ENCODE assay signal across 8 cellular contexts in the genomic region with DNA sequence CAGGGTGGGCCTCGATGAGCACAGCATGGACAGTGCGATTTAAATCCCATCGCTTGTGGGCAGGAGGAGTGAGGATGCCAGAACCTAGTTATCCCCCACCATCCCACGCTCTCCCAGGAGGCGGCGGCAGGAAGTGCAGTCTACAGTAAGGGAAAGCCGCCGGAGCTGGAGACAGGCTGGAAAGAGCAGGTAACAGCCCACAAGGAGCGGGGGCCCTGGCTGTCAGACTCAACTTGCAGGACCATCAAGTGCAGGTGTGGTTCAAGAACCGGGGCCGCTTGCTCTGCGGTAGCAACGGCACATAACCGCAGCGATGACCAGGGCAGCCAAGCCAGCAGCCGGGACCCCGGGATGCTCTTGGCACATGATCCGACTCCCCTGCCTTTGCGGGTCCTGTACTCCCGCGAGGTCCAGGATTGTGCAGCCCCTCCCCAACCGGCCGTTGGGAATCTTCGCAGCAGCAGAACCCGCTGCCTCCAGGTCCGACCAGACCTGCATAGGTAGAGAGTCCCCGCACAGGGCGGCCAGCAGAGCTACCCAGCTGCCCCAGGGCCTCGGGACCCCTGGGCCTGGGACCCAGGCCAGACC.
DNase-seq lines count a peak whose midpoint lies in the region; ATAC-seq and TF ChIP-seq lines count a peak whose summit lies in the region.

No MANE protein-coding gene starts in this region.

- no peak overlapping the region for H3K27ac ChIP-seq in right atrium auricular region

- H3K27me3 ChIP-seq in right atrium auricular region: peaks cover 4 to 5% of the 10 kb centered on the region in 2 donors

- peaks cover 13% of the 10 kb centered on the region for H3K4me1 Mint-ChIP-seq in activated T-helper 1 cell treated with anti-CD3 and anti-CD28 coated beads, Interleukin-12 subunit alpha, Interleukin-12 subunit beta, Interleukin-2, Interleukin-4 antibody, amounts not matched to agents 30 ng/mL and 10 ng/mL and 1 ng/mL, durations not matched to agents 14 hours and 24 hours and 36 hours (ENCODE audit: low read depth)

- ATAC-seq in HG03025 (IDR thresholded peaks at IDR 0.05; ENCODE audit: low FRiP score, unreplicated experiment) (peak; percentile 22), HG03108 (IDR thresholded peaks at IDR 0.05; ENCODE audit: unreplicated experiment) (no peak)

- intact Hi-C loops in activated T-helper 1 cell treated with anti-CD3 and anti-CD28 coated beads, Interleukin-12 subunit alpha, Interleukin-12 subunit beta, Interleukin-2, Interleukin-4 antibody, amounts not matched to agents 30 ng/mL and 10 ng/mL and 1 ng/mL, durations not matched to agents 14 hours and 24 hours and 36 hours (cut with micrococcal nuclease): loop anchor here (2.0 to 5.0 kb wide), 2 partner anchors 54 to 368 kb away; a partner anchor contains a TSS

- no peaks in the 10 kb centered on the region for H3K36me3 ChIP-seq in right atrium auricular region

- peak overlapping the region; percentile 34 for H3K4me3 Mint-ChIP-seq in activated T-helper 1 cell treated with anti-CD3 and anti-CD28 coated beads, Interleukin-12 subunit alpha, Interleukin-12 subunit beta, Interleukin-2, Interleukin-4 antibody, amounts not matched to agents 30 ng/mL and 10 ng/mL and 1 ng/mL, durations not matched to agents 14 hours and 24 hours and 36 hours

- no peaks in the 10 kb centered on the region for H3K9me3 Mint-ChIP-seq in activated T-helper 1 cell treated with anti-CD3 and anti-CD28 coated beads, Interleukin-12 subunit alpha, Interleukin-12 subunit beta, Interleukin-2, Interleukin-4 antibody, amounts not matched to agents 30 ng/mL and 10 ng/mL and 1 ng/mL, durations not matched to agents 14 hours and 24 hours and 36 hours

- H3K4me1 ChIP-seq in right atrium auricular region: peaks cover 0 to 13% of the 10 kb centered on the region in 2 donors

- H3K9me3 ChIP-seq in right atrium auricular region: peaks cover 0 to 4% of the 10 kb centered on the region in 2 donors

- TF ChIP-seq CTCF in right atrium auricular region (IDR thresholded peaks at IDR 0.05): no peak

- H3K27ac Mint-ChIP-seq in activated T-helper 1 cell treated with anti-CD3 and anti-CD28 coated beads, Interleukin-12 subunit alpha, Interleukin-12 subunit beta, Interleukin-2, Interleukin-4 antibody, amounts not matched to agents 30 ng/mL and 10 ng/mL and 1 ng/mL, durations not matched to agents 14 hours and 24 hours and 36 hours: no peak overlapping the region

- DNase-seq in DMS79 treated with DMSO at 0.1 percent for 48 hours (lab: John Stamatoyannopoulos, UW): peak; percentile 28
- no peak for DNase-seq in activated T-helper 1 cell treated with anti-CD3 and anti-CD28 coated beads, Interleukin-12 subunit alpha, Interleukin-12 subunit beta, Interleukin-2, Interleukin-4 antibody, amounts not matched to agents 30 ng/mL and 10 ng/mL and 1 ng/mL, durations not matched to agents 14 hours and 24 hours and 36 hours (ENCODE audit: low spot score)
- DNase-seq in right atrium auricular region (ENCODE audit: low spot score): no peak
- peak; percentile 30 for DNase-seq in pons (ENCODE audit: low spot score)
- no peak for DNase-seq in NCI-H2029 treated with DMSO at 0.1 percent for 48 hours (lab: John Stamatoyannopoulos, UW)
- DNase-seq in CD1c-positive myeloid dendritic cell (ENCODE audit: extremely low spot score): no peak

- peaks cover 30% of the 10 kb centered on the region for H3K27me3 Mint-ChIP-seq in activated T-helper 1 cell treated with anti-CD3 and anti-CD28 coated beads, Interleukin-12 subunit alpha, Interleukin-12 subunit beta, Interleukin-2, Interleukin-4 antibody, amounts not matched to agents 30 ng/mL and 10 ng/mL and 1 ng/mL, durations not matched to agents 14 hours and 24 hours and 36 hours (ENCODE audit: insufficient read depth)

- peak overlapping the region; percentile 21 to 44 for H3K4me3 ChIP-seq in right atrium auricular region

- H3K36me3 Mint-ChIP-seq in activated T-helper 1 cell treated with anti-CD3 and anti-CD28 coated beads, Interleukin-12 subunit alpha, Interleukin-12 subunit beta, Interleukin-2, Interleukin-4 antibody, amounts not matched to agents 30 ng/mL and 10 ng/mL and 1 ng/mL, durations not matched to agents 14 hours and 24 hours and 36 hours (ENCODE audit: low read depth): no peaks in the 10 kb centered on the region

Comparison
In these comparisons a context has a peak if more than half of its experiments do, and no peak if none do; other contexts are left out.
1. DNase-seq: peak in DMS79 treated with DMSO at 0.1 percent for 48 hours (single experiment) and pons (single experiment); none in activated T-helper 1 cell treated with anti-CD3 and anti-CD28 coated beads, Interleukin-12 subunit alpha, Interleukin-12 subunit beta, Interleukin-2, Interleukin-4 antibody, amounts not matched to agents 30 ng/mL and 10 ng/mL and 1 ng/mL, durations not matched to agents 14 hours and 24 hours and 36 hours (single experiment), right atrium auricular region (single experiment), NCI-H2029 treated with DMSO at 0.1 percent for 48 hours (single experiment) and CD1c-positive myeloid dendritic cell (single experiment).